Comparison of ENCODE assay signal across 15 cellular contexts in genomic region chr12:3662516-3662915, GRCh38.
DNase-seq lines count a peak whose midpoint lies in the region; ATAC-seq, FAIRE-seq and TF ChIP-seq lines count a peak whose summit lies in the region.
"Had no signal": no experiment of that assay in that cellular context is flagged by ENCODE, and none has a peak within 500 bp of the region (broad histone marks: within the 10 kb centered on the region; RNA-seq: fewer than 3 reads in every experiment).

No MANE protein-coding gene starts in this region.

- no peak for DNase-seq in activated CD8-positive, alpha-beta memory T cell treated with anti-CD3 and anti-CD28 coated beads, Interleukin-2, amount 10 ng/mL, durations not matched to agents 7 days and 5 days
- DNase-seq in activated CD8-positive, alpha-beta memory T cell treated with anti-CD3 and anti-CD28 coated beads for 24 hours = no peak
- DNase-seq in NCI-H146 (lab: John Stamatoyannopoulos, UW) (peak; percentile 93), GM12878 (ENCODE audit: low read depth, low spot score) (no peak), caudate nucleus (lab: John Stamatoyannopoulos, UW) (no peak), HTR-8/SVneo (ENCODE audit: insufficient read length, low spot score) (no peak)
- no peak for DNase-seq in stimulated activated effector memory CD8-positive, alpha-beta T cell treated with anti-CD3 and anti-CD28 coated beads, Interleukin-12 subunit alpha, Interleukin-12 subunit beta, amount 100 ng/mL, for 72 hours (ENCODE audit: low spot score in 2 of 2)
- DNase-seq: activated CD4-positive, CD25-positive, alpha-beta regulatory T cell; DMS 273 treated with DMSO at 0.1 percent for 48 hours; left colon; NCI-H2029; SW 1271 had no signal

- H3K9me3 ChIP-seq in GM12878 (replicated peaks; ENCODE audit: control insufficient read depth, insufficient read depth, low read length) = no peaks in the 10 kb centered on the region

- 97% methylated on average over 5 of the region's 5 CpGs for WGBS in GM12878 (ENCODE audit: insufficient coverage, insufficient replicate concordance, low lambda C conversion rate, missing lambda C conversion rate)

- H3K4me1 ChIP-seq in GM12878 (ENCODE audit: control insufficient read depth, insufficient read depth, low read length) = no peaks in the 10 kb centered on the region

- H3K27ac Mint-ChIP-seq in activated CD8-positive, alpha-beta memory T cell treated with anti-CD3 and anti-CD28 coated beads, Interleukin-2, amount 10 ng/mL, durations not matched to agents 7 days and 5 days = peak overlapping the region; percentile 10
- peak overlapping the region; percentile 75 for H3K27ac Mint-ChIP-seq in stimulated activated effector memory CD8-positive, alpha-beta T cell treated with anti-CD3 and anti-CD28 coated beads, Interleukin-12 subunit alpha, Interleukin-12 subunit beta, amount 100 ng/mL, for 72 hours
- H3K27ac Mint-ChIP-seq: progenitor cell of endocrine pancreas had no signal

- peaks cover 43% of the 10 kb centered on the region for H3K36me3 Mint-ChIP-seq in activated CD8-positive, alpha-beta memory T cell treated with anti-CD3 and anti-CD28 coated beads, Interleukin-2, amount 10 ng/mL, durations not matched to agents 7 days and 5 days
- H3K36me3 Mint-ChIP-seq in stimulated activated effector memory CD8-positive, alpha-beta T cell treated with anti-CD3 and anti-CD28 coated beads, Interleukin-12 subunit alpha, Interleukin-12 subunit beta, amount 100 ng/mL, for 72 hours = peaks cover 91% of the 10 kb centered on the region

- in situ Hi-C loops in GM12878 (cut with MboI) = no loop called here

- SMC1A ChIA-PET in GM12878 (lab: Charles Lee; ENCODE audit: uncharacterized antibody, unreplicated experiment) = no interaction called here

- POLR2A ChIA-PET in GM12878 (lab: Charles Lee) = no interaction called here

- TF ChIP-seq RAD21 in GM12878 (IDR thresholded peaks at IDR 0.05; ENCODE audit: insufficient read depth, low read depth, low read length) = no peak

- peaks cover 3 to 14% of the 10 kb centered on the region in 2 experiments; a peak in 3 of 4 replicates for H3K36me3 ChIP-seq in GM12878 (ENCODE audit: control insufficient read depth in 2 of 2, insufficient read depth in 2 of 2, low read length in 1 of 2)

- no peaks in the 10 kb centered on the region for H3K27me3 Mint-ChIP-seq in activated CD8-positive, alpha-beta memory T cell treated with anti-CD3 and anti-CD28 coated beads, Interleukin-2, amount 10 ng/mL, durations not matched to agents 7 days and 5 days

- H3K4me1 Mint-ChIP-seq in activated CD8-positive, alpha-beta memory T cell treated with anti-CD3 and anti-CD28 coated beads, Interleukin-2, amount 10 ng/mL, durations not matched to agents 7 days and 5 days = peaks cover 2% of the 10 kb centered on the region
- H3K4me1 Mint-ChIP-seq in stimulated activated effector memory CD8-positive, alpha-beta T cell treated with anti-CD3 and anti-CD28 coated beads, Interleukin-12 subunit alpha, Interleukin-12 subunit beta, amount 100 ng/mL, for 72 hours = peaks cover 13% of the 10 kb centered on the region

- H2AFZ ChIP-seq in GM12878 (ENCODE audit: control insufficient read depth, low read depth, low read length) = no peak overlapping the region

- H3K4me2 ChIP-seq in GM12878 (ENCODE audit: control insufficient read depth, insufficient read depth) = no peak overlapping the region

- intact Hi-C loops in GM12878 (cut with micrococcal nuclease; ENCODE audit: unreplicated experiment) = no loop called here

- CTCF ChIA-PET in activated CD8-positive, alpha-beta memory T cell treated with anti-CD3 and anti-CD28 coated beads, Interleukin-2, amount 10 ng/mL, durations not matched to agents 7 days and 5 days (lab: Charles Lee) = no interaction called here
- CTCF ChIA-PET in GM12878 (lab: Yijun Ruan, JAX) = no interaction called here

- no peaks in the 10 kb centered on the region for H3K9me3 Mint-ChIP-seq in activated CD8-positive, alpha-beta memory T cell treated with anti-CD3 and anti-CD28 coated beads, Interleukin-2, amount 10 ng/mL, durations not matched to agents 7 days and 5 days (ENCODE audit: low read depth)
- H3K9me3 Mint-ChIP-seq in stimulated activated effector memory CD8-positive, alpha-beta T cell treated with anti-CD3 and anti-CD28 coated beads, Interleukin-12 subunit alpha, Interleukin-12 subunit beta, amount 100 ng/mL, for 72 hours = no peaks in the 10 kb centered on the region

- H3K79me2 ChIP-seq in GM12878 (ENCODE audit: control insufficient read depth, insufficient read depth, low read length) = no peaks in the 10 kb centered on the region

- no peak for ATAC-seq in activated CD8-positive, alpha-beta memory T cell treated with anti-CD3 and anti-CD28 coated beads, Interleukin-2, amount 10 ng/mL, durations not matched to agents 7 days and 5 days
- ATAC-seq in GM12878 (no peak), GM21390 (IDR thresholded peaks at IDR 0.05; ENCODE audit: unreplicated experiment) (no peak)
- ATAC-seq in stimulated activated effector memory CD8-positive, alpha-beta T cell treated with anti-CD3 and anti-CD28 coated beads, Interleukin-12 subunit alpha, Interleukin-12 subunit beta, amount 100 ng/mL, for 72 hours = no peak
- ATAC-seq: left colon had no signal

- no peaks in the 10 kb centered on the region for H3K27me3 ChIP-seq in GM12878 (replicated peaks in 1 of 2; ENCODE audit: control insufficient read depth in 2 of 2, insufficient read depth in 2 of 2, low read length in 1 of 2)

- H3K4me3 ChIP-seq in GM12878 = no peak overlapping the region

- no TSS peak for BruUV-seq in GM12878 (replicated peaks; lab: Mats Ljungman, UMichigan)

- TF ChIP-seq POLR2A in GM12878 (IDR thresholded peaks at IDR 0.05; ENCODE audit: low read depth, low read length) = no peak

- no peaks in the 10 kb centered on the region for H4K20me1 ChIP-seq in GM12878 (ENCODE audit: control insufficient read depth, insufficient read depth)

- no peak for FAIRE-seq in GM12878 (lab: Jason Lieb, UNC)
- no peak for FAIRE-seq in HTR-8/SVneo (lab: Jason Lieb, UNC)

- TF ChIP-seq EP300 in GM12878 (IDR thresholded peaks at IDR 0.05; ENCODE audit: borderline replicate concordance in 1 of 2, control insufficient read depth in 1 of 2, low read depth in 2 of 2, low read length in 2 of 2) = no peak

- H3K9ac ChIP-seq in GM12878 (ENCODE audit: control insufficient read depth, insufficient read depth, low read length) = no peak overlapping the region

- no peak for TF ChIP-seq CTCF in GM12878 (IDR thresholded peaks at IDR 0.05 in 2 of 3, conservative IDR thresholded peaks at IDR 0.05 in 1 of 3; ENCODE audit: control insufficient read depth in 2 of 3, extremely low read depth in 1 of 3, insufficient read depth in 1 of 3, low read depth in 3 of 3, low read length in 3 of 3)

- H3K4me3 Mint-ChIP-seq in activated CD8-positive, alpha-beta memory T cell treated with anti-CD3 and anti-CD28 coated beads, Interleukin-2, amount 10 ng/mL, durations not matched to agents 7 days and 5 days = no peak overlapping the region
- H3K4me3 Mint-ChIP-seq in stimulated activated effector memory CD8-positive, alpha-beta T cell treated with anti-CD3 and anti-CD28 coated beads, Interleukin-12 subunit alpha, Interleukin-12 subunit beta, amount 100 ng/mL, for 72 hours = no peak overlapping the region

- RAD21 ChIA-PET in GM12878 (lab: Charles Lee; ENCODE audit: unreplicated experiment) = no interaction called here

- H3K27ac ChIP-seq in GM12878 (ENCODE audit: control insufficient read depth, insufficient read depth) (no peak overlapping the region), caudate nucleus (ENCODE audit: low read depth, low read length) (no peak overlapping the region)
- H3K27ac ChIP-seq: epithelial cell of prostate had no signal

TF ChIP-seq in GM12878, 131 proteins besides CTCF, POLR2A, EP300 and RAD21:
- TF ChIP-seq BCL3 (IDR thresholded peaks at IDR 0.05; ENCODE audit: borderline replicate concordance, insufficient read depth, low read depth, low read length, poor library complexity, severe bottlenecking) (peak; percentile 68), ZZZ3 (IDR thresholded peaks at IDR 0.05; ENCODE audit: control insufficient read depth, insufficient read length, low read depth) (no peak), ZNF207 (IDR thresholded peaks at IDR 0.05; ENCODE audit: borderline replicate concordance) (no peak), ETV6 (conservative IDR thresholded peaks at IDR 0.05 in 1 of 2, IDR thresholded peaks at IDR 0.05 in 1 of 2; ENCODE audit: borderline replicate concordance in 1 of 2, low read depth in 1 of 2) (no peak)
